ENCODE assay signal across 28 cellular contexts in genomic region chr16:7380907-7381306, GRCh38. TPM values are rescaled to one million over a fixed set of nuclear protein-coding genes. Genes with fewer than 3 reads are reported as not detected.
"Had no signal": no experiment of that assay in that cellular context is flagged by ENCODE, and none has a peak within 500 bp of the region (broad histone marks: within the 10 kb centered on the region; RNA-seq: fewer than 3 reads in every experiment).

No MANE protein-coding gene starts in this region.

- H3K27me3 ChIP-seq: neutrophil, pancreas, right lobe of liver, spleen, stomach, thyroid gland, tibial nerve, upper lobe of left lung, vagina had no signal

- H3K4me1 ChIP-seq: pancreas, prostate gland, right lobe of liver, spleen, stomach, thyroid gland, tibial nerve, upper lobe of left lung, vagina had no signal

- ATAC-seq: naive thymus-derived CD8-positive, alpha-beta T cell; natural killer cell treated with Interleukin-12 subunit alpha and Interleukin-12 subunit beta and Interleukin-15 and Interleukin-18, amount 100 ng/mL, for 72 hours; pancreas; right cardiac atrium; right lobe of liver; stimulated activated effector memory CD8-positive, alpha-beta T cell treated with anti-CD3 and anti-CD28 coated beads, Interleukin-12 subunit alpha, Interleukin-12 subunit beta, amount 100 ng/mL, for 72 hours; stimulated activated naive B cell treated with anti-CD40 and anti-IgM and Interleukin-4, amounts not matched to agents 10 μg/mL and 1 μg/mL and 100 μg/mL, for 72 hours had no signal

- H3K36me3 ChIP-seq: neutrophil, pancreas, prostate gland, right lobe of liver, spleen, stomach, thoracic aorta, thyroid gland, tibial nerve, upper lobe of left lung, vagina had no signal

- H3K4me2 ChIP-seq: smooth muscle cell had no signal

- H3K9me3 ChIP-seq: neutrophil, pancreas, prostate gland, right lobe of liver, stomach, thoracic aorta, thyroid gland, tibial nerve, upper lobe of left lung, vagina had no signal

- H3K4me3 ChIP-seq: pancreas, prostate gland, right lobe of liver, skin epidermis, smooth muscle cell, spleen, stomach, thoracic aorta, thyroid gland, tibial nerve, upper lobe of left lung, vagina had no signal

- H3K27ac ChIP-seq: neutrophil, pancreas, prostate gland, right lobe of liver, skin epidermis, spleen, stomach, thoracic aorta, thyroid gland, tibial nerve, upper lobe of left lung, vagina had no signal

- DNase-seq: naive thymus-derived CD8-positive, alpha-beta T cell; nephron progenitor cell; nucleus accumbens; pancreas; right cardiac atrium; right lobe of liver; spleen; stimulated activated CD4-positive, alpha-beta T cell treated with anti-CD3 and anti-CD28 coated beads, Interleukin-12 subunit alpha, Interleukin-12 subunit beta, amount 100 ng/mL, for 4 hours; stimulated activated CD4-positive, alpha-beta T cell treated with anti-CD3 and anti-CD28 coated beads, Interleukin-1b, Interleukin-23, amount 100 ng/mL, for 48 hours; stimulated activated CD4-positive, alpha-beta T cell treated with anti-CD3 and anti-CD28 coated beads, Interleukin-4, amount 100 ng/mL, for 24 hours; stimulated activated naive B cell treated with anti-CD40 and anti-IgM and Interleukin-4, amounts not matched to agents 10 μg/mL and 1 μg/mL and 100 μg/mL, for 72 hours; stimulated activated naive CD4-positive, alpha-beta T cell treated with Interleukin-2 at 50 U/mL for 16 hours; stomach; thyroid gland; trophoblast cell; upper lobe of left lung had no signal

RNA-seq across cellular contexts. Expression of gene RBFOX1, which starts 48.3 kb away (rescaled TPM):
- total RNA-seq: naive thymus-derived CD8-positive, alpha-beta T cell; natural killer cell treated with Interleukin-12 subunit alpha and Interleukin-12 subunit beta and Interleukin-15 and Interleukin-18, amount 100 ng/mL, for 72 hours; osteocyte; posterior vena cava; renal cortical epithelial cell; smooth muscle cell; spleen; thoracic aorta; upper lobe of left lung had no signal
- polyA plus RNA-seq: naive thymus-derived CD8-positive, alpha-beta T cell; smooth muscle cell had no signal
